8 cellular contexts compared by ENCODE assay signal in genomic region chr14:63174760-63175191, GRCh38. TPM values are rescaled to one million over a fixed set of nuclear protein-coding genes. Genes with fewer than 3 reads are reported as not detected.
DNase-seq lines count a peak whose midpoint lies in the region; ATAC-seq and TF ChIP-seq lines count a peak whose summit lies in the region.

No MANE protein-coding gene starts in this region.

- H3K9me3 ChIP-seq in GM23248 (ENCODE audit: low read depth) (no peaks in the 10 kb centered on the region), right lobe of liver (no peaks in the 10 kb centered on the region)

- H3K27me3 Mint-ChIP-seq in activated naive CD8-positive, alpha-beta T cell treated with anti-CD3 and anti-CD28 coated beads, Interleukin-2, amount 50 U/mL, for 24 hours: no peaks in the 10 kb centered on the region

- TF ChIP-seq CTCF in right lobe of liver (IDR thresholded peaks at IDR 0.05): peak; percentile 28 to 50 (median 42)

- H3K4me3 ChIP-seq in GM23248: peak overlapping the region; percentile 23
- H3K4me3 ChIP-seq in right lobe of liver: no peak overlapping the region

- no peaks in the 10 kb centered on the region for H3K4me1 Mint-ChIP-seq in activated naive CD8-positive, alpha-beta T cell treated with anti-CD3 and anti-CD28 coated beads, Interleukin-2, amount 50 U/mL, for 24 hours

- H3K79me2 ChIP-seq in GM23248 (ENCODE audit: insufficient read depth): no peaks in the 10 kb centered on the region

- no peaks in the 10 kb centered on the region for H3K9me3 Mint-ChIP-seq in activated naive CD8-positive, alpha-beta T cell treated with anti-CD3 and anti-CD28 coated beads, Interleukin-2, amount 50 U/mL, for 24 hours

- in situ Hi-C loops in GM23248 (cut with MboI): loop anchor here (10.0 kb wide), 1 partner anchor 110 kb away; no protein-coding TSS in a partner anchor

- H3K36me3 Mint-ChIP-seq in activated naive CD8-positive, alpha-beta T cell treated with anti-CD3 and anti-CD28 coated beads, Interleukin-2, amount 50 U/mL, for 24 hours (ENCODE audit: low read depth): no peaks in the 10 kb centered on the region

- H3K4me1 ChIP-seq in GM23248 (ENCODE audit: insufficient read depth) (peaks cover 31% of the 10 kb centered on the region), right lobe of liver (no peaks in the 10 kb centered on the region)

- DNase-seq in A172 (ENCODE audit: low spot score): peak; percentile 81
- peak; percentile 74 for DNase-seq in GM23248
- DNase-seq in NCI-H510A (lab: John Stamatoyannopoulos, UW): peak; percentile 14
- peak; percentile 62 for DNase-seq in cerebellum (ENCODE audit: low spot score)
- no peak for DNase-seq in right lobe of liver
- no peak for DNase-seq in activated naive CD8-positive, alpha-beta T cell treated with anti-CD3 and anti-CD28 coated beads, Interleukin-2, amount 50 U/mL, for 24 hours

- no peaks in the 10 kb centered on the region for H3K9me2 ChIP-seq in GM23248 (ENCODE audit: insufficient read depth)

- no peak overlapping the region for H3K9ac ChIP-seq in GM23248

- H2AFZ ChIP-seq in GM23248: peak overlapping the region; percentile 45

- peak overlapping the region; percentile 48 for H3K4me2 ChIP-seq in GM23248 (ENCODE audit: unreplicated experiment)

- no peak overlapping the region for H3K4me3 Mint-ChIP-seq in activated naive CD8-positive, alpha-beta T cell treated with anti-CD3 and anti-CD28 coated beads, Interleukin-2, amount 50 U/mL, for 24 hours

- ATAC-seq in right lobe of liver (peak; percentile 36 to 63 (median 44)), HG02759 (IDR thresholded peaks at IDR 0.05; ENCODE audit: unreplicated experiment) (no peak), HG03108 (IDR thresholded peaks at IDR 0.05; ENCODE audit: unreplicated experiment) (no peak)
- no peak for ATAC-seq in activated naive CD8-positive, alpha-beta T cell treated with anti-CD3 and anti-CD28 coated beads, Interleukin-2, amount 50 U/mL, for 24 hours

- peaks cover 5% of the 10 kb centered on the region; the same call in 1 of the 2 replicates for H3F3A ChIP-seq in GM23248 (ENCODE audit: insufficient read depth)

- no peaks in the 10 kb centered on the region for H3K36me3 ChIP-seq in GM23248 (ENCODE audit: low read depth)
- no peaks in the 10 kb centered on the region for H3K36me3 ChIP-seq in right lobe of liver

- no peaks in the 10 kb centered on the region for H4K20me1 ChIP-seq in GM23248 (ENCODE audit: insufficient read depth)

- H3K27me3 ChIP-seq in GM23248 (replicated peaks; ENCODE audit: insufficient read depth) (no peaks in the 10 kb centered on the region), right lobe of liver (no peaks in the 10 kb centered on the region)

- no peak for TF ChIP-seq POLR2A in right lobe of liver (IDR thresholded peaks at IDR 0.05)

- H3K27ac Mint-ChIP-seq in activated naive CD8-positive, alpha-beta T cell treated with anti-CD3 and anti-CD28 coated beads, Interleukin-2, amount 50 U/mL, for 24 hours: no peak overlapping the region

- H3K27ac ChIP-seq in GM23248 (peak overlapping the region; percentile 29), right lobe of liver (no peak overlapping the region)

- 4 to 5% methylated on average over 2 of the region's 2 CpGs for WGBS in GM23248 (ENCODE audit: low coverage in 1 of 2, low lambda C conversion rate in 2 of 2, missing lambda C conversion rate in 2 of 2), 2 experiments
- 6% methylated on average over 2 of the region's 2 CpGs for WGBS in right lobe of liver (ENCODE audit: insufficient coverage, low coverage, low lambda C conversion rate, missing lambda C conversion rate)

- intact Hi-C loops in right lobe of liver (cut with DNase I): loop anchor here in 1 of 2 donors (10.0 kb wide), 1 partner anchor 100 kb away; no protein-coding TSS in a partner anchor

RNA-seq across cellular contexts. Expression of gene RHOJ, which starts 29.5 kb away (rescaled TPM):
- total RNA-seq in A172 (2014; rRNA removed; shearing (Covaris generic)): 0.10 and 1.1 TPM in 2 replicates
- total RNA-seq in GM23248 (2014; rRNA removed; shearing (Covaris generic)): 1.2 and 1.6 TPM in 2 replicates
- 2.2 and 3.0 TPM in 2 replicates for polyA plus RNA-seq in GM23248 (2016; fragmentation: Nextera tagmentation; extraction: Ambion mirVana)
- total RNA-seq in cerebellum (16.2 TPM), right lobe of liver (1 to 10 TPM; 1.7 to 6.0 (median 2.9) TPM)

Comparison
In these comparisons a context has a peak if more than half of its experiments do, and no peak if none do; other contexts are left out.
1. DNase-seq: peak in A172 (single experiment), GM23248 (single experiment), NCI-H510A (single experiment) and cerebellum (single experiment); none in right lobe of liver (0 of 3) and activated naive CD8-positive, alpha-beta T cell treated with anti-CD3 and anti-CD28 coated beads, Interleukin-2, amount 50 U/mL, for 24 hours (single experiment).
2. ATAC-seq: peak in right lobe of liver (4 of 4); none in HG02759 (single experiment), HG03108 (single experiment) and activated naive CD8-positive, alpha-beta T cell treated with anti-CD3 and anti-CD28 coated beads, Interleukin-2, amount 50 U/mL, for 24 hours (single experiment).